ENCODE assay signal across 8 cellular contexts in the genomic region with DNA sequence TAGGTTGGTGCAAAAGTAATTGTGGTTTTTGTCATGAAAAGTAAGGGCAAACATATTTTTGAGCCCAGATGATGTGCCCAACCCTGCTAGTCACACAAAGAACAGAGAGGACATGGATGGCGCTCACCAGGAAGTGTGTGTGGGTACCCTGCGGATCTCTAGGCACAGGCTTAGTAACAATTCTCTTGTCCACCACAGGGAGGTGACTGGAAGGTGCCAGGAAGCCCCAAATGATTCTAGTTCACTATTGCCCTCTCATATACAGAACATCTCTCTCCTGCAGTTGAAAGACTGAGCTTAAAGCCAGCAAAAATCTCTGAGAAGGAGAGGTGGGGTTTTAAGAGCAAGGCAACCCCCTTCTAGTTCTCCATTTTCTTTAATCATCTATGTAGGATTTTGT.
DNase-seq lines count a peak whose midpoint lies in the region; ATAC-seq, FAIRE-seq and TF ChIP-seq lines count a peak whose summit lies in the region.

No MANE protein-coding gene starts in this region.

- CTCF ChIA-PET in CD8-positive, alpha-beta T cell (lab: Charles Lee), result interaction anchor here (1.1 to 2.8 kb wide), 8 partner anchors 13 to 386 kb away, joined by 3 to 14 read pairs (median 4); no protein-coding TSS in a partner anchor
- CTCF ChIA-PET in Calu3 (lab: Charles Lee), result interaction anchor here (0.5 kb wide), 1 partner anchor 32 kb away, joined by 4 read pairs; no protein-coding TSS in a partner anchor

- no peak overlapping the region for H3K4me3 ChIP-seq in CD8-positive, alpha-beta T cell (ENCODE audit: low read depth, low read length)

- FAIRE-seq in H54 (lab: Jason Lieb, UNC), result no peak

- no peaks in the 10 kb centered on the region for H3K9me3 ChIP-seq in CD8-positive, alpha-beta T cell (ENCODE audit: low read length)

- POLR2A ChIA-PET in CD8-positive, alpha-beta T cell (lab: Charles Lee), result interaction anchor here (1.0 to 1.5 kb wide), 3 partner anchors 14 to 21 kb away, joined by 3 to 5 read pairs (median 4); no protein-coding TSS in a partner anchor

- peaks cover 2% of the 10 kb centered on the region for H3K36me3 Mint-ChIP-seq in CD8-positive, alpha-beta T cell
- H3K36me3 Mint-ChIP-seq in activated naive CD8-positive, alpha-beta T cell treated with anti-CD3 and anti-CD28 coated beads, Interleukin-2, amount 50 U/mL, for 24 hours (ENCODE audit: low read depth), result no peaks in the 10 kb centered on the region
- H3K36me3 Mint-ChIP-seq in Calu3 (ENCODE audit: insufficient read depth, unreplicated experiment), result no peaks in the 10 kb centered on the region
- H3K36me3 Mint-ChIP-seq in chondrocyte (ENCODE audit: low read depth), result peaks cover 3% of the 10 kb centered on the region

- H3K4me1 ChIP-seq in CD8-positive, alpha-beta T cell (ENCODE audit: insufficient read depth, low read length), result peaks cover 30% of the 10 kb centered on the region

- intact Hi-C loops in CD8-positive, alpha-beta T cell (cut with DNase I, micrococcal nuclease), result no loop called here
- intact Hi-C loops in Calu3 (cut with micrococcal nuclease; ENCODE audit: unreplicated experiment), result no loop called here

- no peaks in the 10 kb centered on the region for H3K9me3 Mint-ChIP-seq in CD8-positive, alpha-beta T cell
- H3K9me3 Mint-ChIP-seq in activated naive CD8-positive, alpha-beta T cell treated with anti-CD3 and anti-CD28 coated beads, Interleukin-2, amount 50 U/mL, for 24 hours, result no peaks in the 10 kb centered on the region
- no peaks in the 10 kb centered on the region for H3K9me3 Mint-ChIP-seq in Calu3 (ENCODE audit: low read depth, unreplicated experiment)
- no peaks in the 10 kb centered on the region for H3K9me3 Mint-ChIP-seq in chondrocyte (ENCODE audit: low read depth)

- no peak overlapping the region for H3K27ac Mint-ChIP-seq in CD8-positive, alpha-beta T cell
- H3K27ac Mint-ChIP-seq in activated naive CD8-positive, alpha-beta T cell treated with anti-CD3 and anti-CD28 coated beads, Interleukin-2, amount 50 U/mL, for 24 hours, result no peak overlapping the region
- H3K27ac Mint-ChIP-seq in Calu3 (ENCODE audit: unreplicated experiment) (no peak overlapping the region), chondrocyte (ENCODE audit: unreplicated experiment) (no peak overlapping the region)

- H3K27me3 ChIP-seq in CD8-positive, alpha-beta T cell (ENCODE audit: insufficient read depth, low read length), result no peaks in the 10 kb centered on the region

- TF ChIP-seq CTCF in CD8-positive, alpha-beta T cell (IDR thresholded peaks at IDR 0.05), result no peak
- TF ChIP-seq CTCF in Calu3 (IDR thresholded peaks at IDR 0.05; ENCODE audit: unreplicated experiment), result no peak
- no peak for TF ChIP-seq CTCF in chondrocyte (IDR thresholded peaks at IDR 0.05)

- H3K36me3 ChIP-seq in CD8-positive, alpha-beta T cell (ENCODE audit: insufficient read depth, low read length), result no peaks in the 10 kb centered on the region

- H3K27me3 Mint-ChIP-seq in CD8-positive, alpha-beta T cell (ENCODE audit: low read depth), result no peaks in the 10 kb centered on the region
- H3K27me3 Mint-ChIP-seq in activated naive CD8-positive, alpha-beta T cell treated with anti-CD3 and anti-CD28 coated beads, Interleukin-2, amount 50 U/mL, for 24 hours, result no peaks in the 10 kb centered on the region
- no peaks in the 10 kb centered on the region for H3K27me3 Mint-ChIP-seq in Calu3 (ENCODE audit: unreplicated experiment)
- H3K27me3 Mint-ChIP-seq in chondrocyte (ENCODE audit: low read depth), result no peaks in the 10 kb centered on the region

- H3K4me1 Mint-ChIP-seq in CD8-positive, alpha-beta T cell (ENCODE audit: low read depth), result peaks cover 31% of the 10 kb centered on the region
- H3K4me1 Mint-ChIP-seq in activated naive CD8-positive, alpha-beta T cell treated with anti-CD3 and anti-CD28 coated beads, Interleukin-2, amount 50 U/mL, for 24 hours, result peaks cover 31% of the 10 kb centered on the region
- H3K4me1 Mint-ChIP-seq in Calu3 (ENCODE audit: low read depth, unreplicated experiment) (peaks cover 29% of the 10 kb centered on the region), chondrocyte (ENCODE audit: low read depth) (peaks cover 35% of the 10 kb centered on the region)

- peak; percentile 84 for ATAC-seq in CD8-positive, alpha-beta T cell
- peak; percentile 65 for ATAC-seq in GM18907 (IDR thresholded peaks at IDR 0.05; ENCODE audit: unreplicated experiment)
- peak; percentile 71 for ATAC-seq in HG03521 (IDR thresholded peaks at IDR 0.05; ENCODE audit: unreplicated experiment)
- ATAC-seq in activated naive CD8-positive, alpha-beta T cell treated with anti-CD3 and anti-CD28 coated beads, Interleukin-2, amount 50 U/mL, for 24 hours, result peak; percentile 79

- no peak overlapping the region for H3K4me3 Mint-ChIP-seq in CD8-positive, alpha-beta T cell
- H3K4me3 Mint-ChIP-seq in activated naive CD8-positive, alpha-beta T cell treated with anti-CD3 and anti-CD28 coated beads, Interleukin-2, amount 50 U/mL, for 24 hours, result no peak overlapping the region
- H3K4me3 Mint-ChIP-seq in Calu3 (ENCODE audit: low read depth, unreplicated experiment) (no peak overlapping the region), chondrocyte (ENCODE audit: unreplicated experiment) (no peak overlapping the region)

- TF ChIP-seq POLR2A in H54 (IDR thresholded peaks at IDR 0.05; ENCODE audit: low read depth, low read length), result no peak

- BruUV-seq in Calu3 (replicated peaks; lab: Mats Ljungman, UMichigan), result no TSS peak

- H3K27ac ChIP-seq in CD8-positive, alpha-beta T cell (ENCODE audit: low read depth, low read length), result no peak overlapping the region

- peak in 1 of 7 experiments; percentile 24 for DNase-seq in CD8-positive, alpha-beta T cell
- DNase-seq in activated naive CD8-positive, alpha-beta T cell treated with anti-CD3 and anti-CD28 coated beads, Interleukin-2, amount 50 U/mL, for 24 hours, result no peak
- DNase-seq in H54 (ENCODE audit: insufficient read length, low spot score), result no peak
- no peak for DNase-seq in NCI-H1105 (lab: John Stamatoyannopoulos, UW)
- DNase-seq in Calu3, result no peak
- DNase-seq in chondrocyte (ENCODE audit: low spot score), result no peak
